20 cellular contexts compared by ENCODE assay signal in genomic region chr15:33934396-33934795, GRCh38. TPM values are rescaled to one million over a fixed set of nuclear protein-coding genes. Genes with fewer than 3 reads are reported as not detected.
"Had no signal": no experiment of that assay in that cellular context is flagged by ENCODE, and none has a peak within 500 bp of the region (broad histone marks: within the 10 kb centered on the region; RNA-seq: fewer than 3 reads in every experiment).

No MANE protein-coding gene starts in this region.

- H3K27ac ChIP-seq: coronary artery, gastroesophageal sphincter, heart left ventricle, pancreas, stomach, thoracic aorta had no signal

- DNase-seq: activated CD4-positive, alpha-beta T cell treated with anti-CD3 and anti-CD28 coated beads, Interleukin-2, amount 10 ng/mL, durations not matched to agents 7 days and 5 days; activated CD8-positive, alpha-beta T cell treated with anti-CD3 and anti-CD28 coated beads, Interleukin-2, amount 10 ng/mL, durations not matched to agents 7 days and 5 days; activated naive CD4-positive, alpha-beta T cell treated with anti-CD3 and anti-CD28 coated beads, Interleukin-2, amount 10 ng/mL, durations not matched to agents 7 days and 5 days; activated T-cell treated with anti-CD3 and anti-CD28 coated beads, Interleukin-2, amount 50 U/mL, for 24 hours; aorta; erythroblast; heart left ventricle; left ventricle myocardium superior; naive thymus-derived CD4-positive, alpha-beta T cell; pancreas; stimulated activated CD4-positive, alpha-beta T cell treated with anti-CD3 and anti-CD28 coated beads, Interleukin-4, amount 100 ng/mL, for 24 hours; stomach; T1000 had no signal

- H3K4me2 ChIP-seq: smooth muscle cell had no signal

- H3K9me3 ChIP-seq: gastroesophageal sphincter, heart left ventricle, pancreas, stomach, thoracic aorta had no signal

- H3K4me3 ChIP-seq: coronary artery, gastroesophageal sphincter, heart left ventricle, pancreas, smooth muscle cell, stomach, thoracic aorta had no signal

- H3K4me1 ChIP-seq: gastroesophageal sphincter, pancreas, stomach had no signal

- H3K27me3 ChIP-seq: gastroesophageal sphincter, heart left ventricle, pancreas, stomach had no signal

- H3K36me3 ChIP-seq: gastroesophageal sphincter, heart left ventricle, pancreas, stomach, thoracic aorta had no signal

RNA-seq across cellular contexts. Expression of gene CHRM5, which starts 33.9 kb away (rescaled TPM):
- total RNA-seq: activated CD4-positive, alpha-beta T cell treated with anti-CD3 and anti-CD28 coated beads, Interleukin-2, amount 10 ng/mL, durations not matched to agents 7 days and 5 days; activated CD8-positive, alpha-beta T cell treated with anti-CD3 and anti-CD28 coated beads, Interleukin-2, amount 10 ng/mL, durations not matched to agents 7 days and 5 days; activated T-helper 2 cell treated with anti-CD3 and anti-CD28 coated beads, Interferon-gamma antibody, Interleukin-2, Interleukin-4, amounts not matched to agents 10 μg/mL and 5 μg/mL and 100 μg/mL, durations not matched to agents 14 hours and 24 hours and 36 hours; aorta; gastroesophageal sphincter; heart left ventricle; kidney epithelial cell; left ventricle myocardium superior; mucosa of gallbladder; naive thymus-derived CD4-positive, alpha-beta T cell; pancreas; smooth muscle cell; stomach; thoracic aorta had no signal
- polyA plus RNA-seq: aorta, heart left ventricle, pancreas, stomach had no signal
